Comparison of ENCODE assay signal across 5 cellular contexts in the genomic region with DNA sequence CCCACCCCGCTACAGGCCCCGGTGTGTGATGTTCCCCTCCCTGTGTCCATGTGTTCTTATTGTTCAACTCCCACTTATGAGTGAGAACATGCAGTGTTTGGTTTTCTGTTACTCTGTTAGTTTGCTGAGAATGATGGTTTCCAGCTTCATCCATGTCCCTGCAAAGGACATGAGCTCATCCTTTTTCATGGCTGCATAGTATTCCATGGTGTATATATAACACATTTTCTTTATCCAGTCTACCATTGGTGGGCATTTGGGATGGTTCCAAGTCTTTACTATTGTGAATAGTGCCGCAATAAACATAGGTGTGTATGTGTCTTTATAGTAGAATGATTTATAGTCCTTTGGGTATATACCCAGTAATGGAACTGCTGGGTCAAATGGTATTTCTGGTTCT.
A peak's percentile ranks its signal among the peaks of the same experiment; 100 is the strongest.
DNase-seq lines count a peak whose midpoint lies in the region; ATAC-seq and TF ChIP-seq lines count a peak whose summit lies in the region.
"Not testable (repeated sequence)": the region's sequence is repeated elsewhere in the genome, so short reads cannot be mapped to it uniquely, and the experiment has no call there.

No MANE protein-coding gene starts in this region.

- not testable (repeated sequence) for H3K27me3 ChIP-seq in A673 (replicated peaks; ENCODE audit: insufficient read depth, low read depth, low read length, poor library complexity)

- H3K4me1 ChIP-seq in A673 (ENCODE audit: insufficient read depth, low read length, poor library complexity, severe bottlenecking) = not testable (repeated sequence)

- CTCF ChIA-PET in A673 (lab: Charles Lee) = not testable (repeated sequence)

- H3K36me3 ChIP-seq in A673 (ENCODE audit: insufficient read depth, low read length, poor library complexity, severe bottlenecking) = not testable (repeated sequence)

- H3K27me3 Mint-ChIP-seq in T-helper 17 cell; activated naive CD8-positive, alpha-beta T cell: not testable (repeated sequence)

- not testable (repeated sequence) for BruUV-seq in A673 (replicated peaks; lab: Mats Ljungman, UMichigan)

- H3K4me3 ChIP-seq in A673 (ENCODE audit: low read depth, low read length, poor library complexity, severe bottlenecking) = not testable (repeated sequence)

- H3K9me3 ChIP-seq in A673 (ENCODE audit: low read depth, low read length, poor library complexity, severe bottlenecking); T-helper 17 cell (ENCODE audit: control insufficient read depth, low read length, poor library complexity, severe bottlenecking): not testable (repeated sequence)

- not testable (repeated sequence) for TF ChIP-seq CTCF in A673 (conservative IDR thresholded peaks at IDR 0.05; ENCODE audit: low read depth, low read length)

- intact Hi-C loops in A673 (cut with micrococcal nuclease; ENCODE audit: unreplicated experiment) = not testable (repeated sequence)

- H3K27ac ChIP-seq in A673 (ENCODE audit: low read depth, low read length, poor library complexity, severe bottlenecking) = not testable (repeated sequence)

- H3K4me3 Mint-ChIP-seq in T-helper 17 cell = peak overlapping the region; percentile 10
- not testable (repeated sequence) for H3K4me3 Mint-ChIP-seq in activated naive CD8-positive, alpha-beta T cell

- not testable (repeated sequence) for H3K36me3 Mint-ChIP-seq in T-helper 17 cell (ENCODE audit: low read depth)
- H3K36me3 Mint-ChIP-seq in activated naive CD8-positive, alpha-beta T cell = peaks cover 19% of the 10 kb centered on the region

- DNase-seq in A673 (ENCODE audit: low spot score) (peak; percentile 18), left kidney (ENCODE audit: low read depth, low spot score) (peak; percentile 27), middle frontal gyrus (ENCODE audit: extremely low spot score, low spot score) (peak; percentile 74)
- DNase-seq in T-helper 17 cell = not testable (repeated sequence)

- ATAC-seq in T-helper 17 cell = not testable (repeated sequence)

- not testable (repeated sequence) for H3K9me3 Mint-ChIP-seq in activated naive CD8-positive, alpha-beta T cell (ENCODE audit: low read depth)

- POLR2A ChIA-PET in A673 (lab: Charles Lee; ENCODE audit: low non-redundant PET) = not testable (repeated sequence)

- H3K4me1 Mint-ChIP-seq in T-helper 17 cell; activated naive CD8-positive, alpha-beta T cell (ENCODE audit: low read depth): not testable (repeated sequence)

- not testable (repeated sequence) for H3K27ac Mint-ChIP-seq in T-helper 17 cell
- peak overlapping the region; percentile 34 for H3K27ac Mint-ChIP-seq in activated naive CD8-positive, alpha-beta T cell
